In the genomic region with DNA sequence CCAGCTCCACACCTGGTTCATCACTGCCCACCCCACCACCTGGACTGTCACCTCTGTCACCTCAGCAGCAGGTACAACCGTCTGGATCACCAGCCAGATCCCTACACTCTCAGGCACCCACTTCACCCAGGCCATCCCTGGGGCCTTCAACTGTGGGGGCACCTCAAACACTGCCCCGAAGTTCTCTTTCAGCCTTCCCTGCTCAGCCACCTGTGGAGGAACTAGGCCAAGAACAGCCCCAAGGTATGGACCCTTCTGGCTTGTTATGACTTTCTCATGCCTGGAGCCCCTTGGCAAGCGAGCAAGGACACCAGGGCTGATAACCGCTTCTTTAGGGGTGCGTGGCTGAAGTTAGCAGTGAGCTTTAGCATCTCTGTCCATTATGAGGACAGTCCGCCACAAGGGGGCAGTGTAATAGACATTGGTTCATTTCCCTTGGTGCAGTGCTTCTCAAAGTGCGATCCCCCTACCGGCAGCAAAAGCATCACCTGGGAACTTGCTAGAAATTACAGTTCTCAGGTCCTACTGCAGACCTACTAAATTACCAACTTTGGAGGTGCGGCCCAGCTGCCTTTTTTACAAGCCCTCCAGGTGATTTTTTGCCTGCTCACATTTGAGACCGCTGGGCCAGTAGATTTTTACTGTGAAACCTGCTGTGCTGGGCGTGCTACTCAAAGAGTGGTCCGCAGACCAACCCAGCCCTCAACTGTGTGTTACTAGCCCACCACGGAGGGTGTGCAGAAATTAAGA, we compare ENCODE assay signal across 1 cellular context.
TF ChIP-seq lines count a peak whose summit lies in the region.

No MANE protein-coding gene starts in this region.

TF ChIP-seq in HepG2, 621 proteins besides CTCF, POLR2A, EP300 and RAD21 (continued from another document):
- TF ChIP-seq, protein P1, sequence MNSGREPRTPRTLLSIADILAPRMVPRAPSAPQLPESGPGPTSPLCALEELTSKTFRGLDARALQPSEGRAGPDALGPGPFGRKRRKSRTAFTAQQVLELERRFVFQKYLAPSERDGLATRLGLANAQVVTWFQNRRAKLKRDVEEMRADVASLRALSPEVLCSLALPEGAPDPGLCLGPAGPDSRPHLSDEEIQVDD (CRISPR knock-in tag; IDR thresholded peaks at IDR 0.05; ENCODE audit: borderline replicate concordance) = no peak
- TF ChIP-seq ZNF589 (CRISPR knock-in tag; conservative IDR thresholded peaks at IDR 0.05) (no peak), SRSF1 (optimal IDR thresholded peaks at IDR 0.05; ENCODE audit: low read depth, low read length) (peak; percentile 22), ARHGAP35 (CRISPR knock-in tag; IDR thresholded peaks at IDR 0.05; ENCODE audit: borderline replicate concordance) (no peak), ZNF816 (CRISPR knock-in tag; IDR thresholded peaks at IDR 0.05; ENCODE audit: borderline replicate concordance) (no peak), AHR (CRISPR knock-in tag; IDR thresholded peaks at IDR 0.05) (no peak), SMC3 (IDR thresholded peaks at IDR 0.05; ENCODE audit: low read length) (peak; percentile 98), ZNF766 (CRISPR knock-in tag; IDR thresholded peaks at IDR 0.05; ENCODE audit: borderline replicate concordance) (no peak), PCBP2 (optimal IDR thresholded peaks at IDR 0.05; ENCODE audit: low read depth, low read length, poor library complexity, severe bottlenecking) (no peak), ZNF629 (CRISPR knock-in tag; conservative IDR thresholded peaks at IDR 0.05) (no peak), ZSCAN25 (CRISPR knock-in tag; IDR thresholded peaks at IDR 0.05) (no peak), ZFP1 (CRISPR knock-in tag; IDR thresholded peaks at IDR 0.05) (peak; percentile 63; the same call in 1 of the 2 replicates), SOX5 (CRISPR knock-in tag; IDR thresholded peaks at IDR 0.05; ENCODE audit: borderline replicate concordance) (peak; percentile 55; the same call in 1 of the 2 replicates), PITX1 (CRISPR knock-in tag; IDR thresholded peaks at IDR 0.05) (no peak), FOXP1 (IDR thresholded peaks at IDR 0.05) (no peak), FOXP1 (CRISPR knock-in tag; IDR thresholded peaks at IDR 0.05) (no peak), ZNF672 (CRISPR knock-in tag; IDR thresholded peaks at IDR 0.05) (no peak), HDAC1 (CRISPR knock-in tag; IDR thresholded peaks at IDR 0.05) (no peak), CREM (IDR thresholded peaks at IDR 0.05) (no peak), CREM (CRISPR knock-in tag; IDR thresholded peaks at IDR 0.05) (no peak), ZBTB7B (CRISPR knock-in tag; IDR thresholded peaks at IDR 0.05) (no peak), FOSL2 (CRISPR knock-in tag; IDR thresholded peaks at IDR 0.05) (peak; percentile 44), KLF12 (CRISPR knock-in tag; IDR thresholded peaks at IDR 0.05; ENCODE audit: borderline replicate concordance) (no peak), KDM6A (CRISPR knock-in tag; IDR thresholded peaks at IDR 0.05; ENCODE audit: low read depth) (no peak), ELF4 (CRISPR knock-in tag; IDR thresholded peaks at IDR 0.05; ENCODE audit: borderline replicate concordance) (no peak), ZNF567 (CRISPR knock-in tag; IDR thresholded peaks at IDR 0.05; ENCODE audit: borderline replicate concordance) (no peak), ZNF101 (CRISPR knock-in tag; IDR thresholded peaks at IDR 0.05; ENCODE audit: borderline replicate concordance, low read depth) (no peak), ZNF446 (CRISPR knock-in tag; IDR thresholded peaks at IDR 0.05) (no peak)
- TF ChIP-seq, protein P2, sequence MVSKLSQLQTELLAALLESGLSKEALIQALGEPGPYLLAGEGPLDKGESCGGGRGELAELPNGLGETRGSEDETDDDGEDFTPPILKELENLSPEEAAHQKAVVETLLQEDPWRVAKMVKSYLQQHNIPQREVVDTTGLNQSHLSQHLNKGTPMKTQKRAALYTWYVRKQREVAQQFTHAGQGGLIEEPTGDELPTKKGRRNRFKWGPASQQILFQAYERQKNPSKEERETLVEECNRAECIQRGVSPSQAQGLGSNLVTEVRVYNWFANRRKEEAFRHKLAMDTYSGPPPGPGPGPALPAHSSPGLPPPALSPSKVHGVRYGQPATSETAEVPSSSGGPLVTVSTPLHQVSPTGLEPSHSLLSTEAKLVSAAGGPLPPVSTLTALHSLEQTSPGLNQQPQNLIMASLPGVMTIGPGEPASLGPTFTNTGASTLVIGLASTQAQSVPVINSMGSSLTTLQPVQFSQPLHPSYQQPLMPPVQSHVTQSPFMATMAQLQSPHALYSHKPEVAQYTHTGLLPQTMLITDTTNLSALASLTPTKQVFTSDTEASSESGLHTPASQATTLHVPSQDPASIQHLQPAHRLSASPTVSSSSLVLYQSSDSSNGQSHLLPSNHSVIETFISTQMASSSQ (IDR thresholded peaks at IDR 0.05; ENCODE audit: low read depth) = no peak
- TF ChIP-seq, protein P2 (CRISPR knock-in tag; IDR thresholded peaks at IDR 0.05; ENCODE audit: borderline replicate concordance) = no peak
- TF ChIP-seq, protein P3, sequence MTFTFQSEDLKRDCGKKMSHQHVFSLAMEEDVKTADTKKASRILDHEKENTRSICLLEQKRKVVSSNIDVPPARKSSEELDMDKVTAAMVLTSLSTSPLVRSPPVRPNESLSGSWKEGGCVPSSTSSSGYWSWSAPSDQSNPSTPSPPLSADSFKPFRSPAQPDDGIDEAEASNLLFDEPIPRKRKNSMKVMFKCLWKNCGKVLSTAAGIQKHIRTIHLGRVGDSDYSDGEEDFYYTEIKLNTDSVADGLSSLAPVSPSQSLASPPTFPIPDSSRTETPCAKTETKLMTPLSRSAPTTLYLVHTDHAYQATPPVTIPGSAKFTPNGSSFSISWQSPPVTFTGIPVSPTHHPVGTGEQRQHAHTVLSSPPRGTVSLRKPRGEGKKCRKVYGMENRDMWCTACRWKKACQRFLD (CRISPR knock-in tag; IDR thresholded peaks at IDR 0.05; ENCODE audit: borderline replicate concordance) = no peak
- TF ChIP-seq, protein P4, sequence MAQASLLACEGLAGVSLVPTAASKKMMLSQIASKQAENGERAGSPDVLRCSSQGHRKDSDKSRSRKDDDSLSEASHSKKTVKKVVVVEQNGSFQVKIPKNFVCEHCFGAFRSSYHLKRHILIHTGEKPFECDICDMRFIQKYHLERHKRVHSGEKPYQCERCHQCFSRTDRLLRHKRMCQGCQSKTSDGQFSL (CRISPR knock-in tag; IDR thresholded peaks at IDR 0.05) = no peak
- TF ChIP-seq, protein P5, sequence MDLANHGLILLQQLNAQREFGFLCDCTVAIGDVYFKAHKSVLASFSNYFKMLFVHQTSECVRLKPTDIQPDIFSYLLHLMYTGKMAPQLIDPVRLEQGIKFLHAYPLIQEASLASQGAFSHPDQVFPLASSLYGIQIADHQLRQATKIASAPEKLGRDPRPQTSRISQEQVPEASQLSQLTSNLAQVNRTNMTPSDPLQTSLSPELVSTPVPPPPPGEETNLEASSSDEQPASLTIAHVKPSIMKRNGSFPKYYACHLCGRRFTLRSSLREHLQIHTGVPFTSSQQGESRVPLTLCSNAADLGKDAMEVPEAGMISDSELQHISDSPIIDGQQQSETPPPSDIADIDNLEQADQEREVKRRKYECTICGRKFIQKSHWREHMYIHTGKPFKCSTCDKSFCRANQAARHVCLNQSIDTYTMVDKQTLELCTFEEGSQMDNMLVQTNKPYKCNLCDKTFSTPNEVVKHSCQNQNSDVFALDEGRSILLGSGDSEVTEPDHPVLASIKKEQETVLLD (CRISPR knock-in tag; IDR thresholded peaks at IDR 0.05; ENCODE audit: low read depth) = no peak
- TF ChIP-seq, protein P6, sequence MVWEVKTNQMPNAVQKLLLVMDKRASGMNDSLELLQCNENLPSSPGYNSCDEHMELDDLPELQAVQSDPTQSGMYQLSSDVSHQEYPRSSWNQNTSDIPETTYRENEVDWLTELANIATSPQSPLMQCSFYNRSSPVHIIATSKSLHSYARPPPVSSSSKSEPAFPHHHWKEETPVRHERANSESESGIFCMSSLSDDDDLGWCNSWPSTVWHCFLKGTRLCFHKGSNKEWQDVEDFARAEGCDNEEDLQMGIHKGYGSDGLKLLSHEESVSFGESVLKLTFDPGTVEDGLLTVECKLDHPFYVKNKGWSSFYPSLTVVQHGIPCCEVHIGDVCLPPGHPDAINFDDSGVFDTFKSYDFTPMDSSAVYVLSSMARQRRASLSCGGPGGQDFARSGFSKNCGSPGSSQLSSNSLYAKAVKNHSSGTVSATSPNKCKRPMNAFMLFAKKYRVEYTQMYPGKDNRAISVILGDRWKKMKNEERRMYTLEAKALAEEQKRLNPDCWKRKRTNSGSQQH (CRISPR knock-in tag; IDR thresholded peaks at IDR 0.05; ENCODE audit: low read depth) = 0 out of 2 replicates have a peak, but pooled peaks have one; percentile 54
TF ChIP-seq in HepG2: peak in this region for 97.
